22 cellular contexts compared by ENCODE assay signal in the genomic region with DNA sequence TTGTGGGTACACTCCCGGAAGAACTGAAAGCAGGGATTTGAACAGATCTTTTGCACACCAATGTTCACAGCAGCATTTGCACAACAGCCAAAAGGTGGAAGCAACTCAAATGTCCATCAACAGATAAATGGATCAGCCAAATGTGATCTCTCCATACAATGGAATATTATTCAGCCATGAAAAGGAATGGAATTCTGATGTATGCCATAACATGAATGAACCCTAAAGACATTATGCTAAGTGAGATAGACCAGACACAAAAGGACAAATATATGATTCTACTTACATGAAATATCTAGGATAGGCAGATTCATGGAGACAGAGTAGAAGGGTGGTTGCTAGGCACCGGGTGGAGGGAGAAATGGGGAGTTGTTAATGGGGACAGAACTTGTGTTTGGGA. TPM values are rescaled to one million over a fixed set of nuclear protein-coding genes. Genes with fewer than 3 reads are reported as not detected.
"Had no signal": no experiment of that assay in that cellular context is flagged by ENCODE, and none has a peak within 500 bp of the region (broad histone marks: within the 10 kb centered on the region; RNA-seq: fewer than 3 reads in every experiment).

No MANE protein-coding gene starts in this region.

- ATAC-seq: Right ventricle myocardium inferior, T-cell had no signal

- H3K4me3 ChIP-seq: PC-9, SJCRH30, SK-N-MC had no signal

- H3K4me1 ChIP-seq: SJCRH30 had no signal

- H2AFZ ChIP-seq: PC-9 had no signal

- H3K27ac ChIP-seq: PC-9, RWPE1, SJCRH30, SK-N-MC had no signal

- DNase-seq: Kasumi-1, MM.1S, MV-4-11, NCI-H1417 treated with DMSO at 0.1 percent for 48 hours, NCI-H1694 treated with DMSO at 0.1 percent for 48 hours, NCI-H2227 treated with DMSO at 0.1 percent for 48 hours, NCI-H446, NCI-H526 treated with DMSO at 0.1 percent for 48 hours, NCI-H774, PC-9, SIG-M5, SJCRH30, T-cell had no signal

- FAIRE-seq: RCC 7860 had no signal

- H3K27me3 ChIP-seq: SJCRH30 had no signal

- H3K36me3 ChIP-seq: SJCRH30 had no signal

- H3K4me2 ChIP-seq: PC-9 had no signal

RNA-seq across cellular contexts. Expression of gene CLEC2L, which starts 36.7 kb away (rescaled TPM):
- total RNA-seq: M059J, NCI-H460, OCI-LY7, PC-9, Right ventricle myocardium inferior, RPMI7951, SJCRH30, SK-MEL-5, T-cell had no signal
